In genomic region chrY:7343261-7343660, GRCh38 we compare ENCODE assay signal across 22 cellular contexts.
DNase-seq lines count a peak whose midpoint lies in the region; ATAC-seq and TF ChIP-seq lines count a peak whose summit lies in the region.
"Had no signal": no experiment of that assay in that cellular context is flagged by ENCODE, and none has a peak within 500 bp of the region (broad histone marks: within the 10 kb centered on the region; RNA-seq: fewer than 3 reads in every experiment).

No MANE protein-coding gene starts in this region.

- TF ChIP-seq CTCF in CD8-positive, alpha-beta T cell (IDR thresholded peaks at IDR 0.05): no peak
- TF ChIP-seq CTCF in A673 (conservative IDR thresholded peaks at IDR 0.05; ENCODE audit: low read depth, low read length) (no peak), Calu3 (IDR thresholded peaks at IDR 0.05; ENCODE audit: unreplicated experiment) (no peak)

- POLR2A ChIA-PET in CD8-positive, alpha-beta T cell (lab: Charles Lee): interaction anchor here (0.6 kb wide), 1 partner anchor 16 kb away, joined by 4 read pairs; no protein-coding TSS in a partner anchor
- POLR2A ChIA-PET in activated CD8-positive, alpha-beta T cell treated with anti-CD3 and anti-CD28 coated beads, Interleukin-2, amount 10 ng/mL, durations not matched to agents 7 days and 5 days (lab: Charles Lee): no interaction called here
- POLR2A ChIA-PET in A673 (lab: Charles Lee; ENCODE audit: low non-redundant PET): no interaction called here

- H3K4me1 Mint-ChIP-seq in activated CD8-positive, alpha-beta memory T cell treated with anti-CD3 and anti-CD28 coated beads, Interleukin-2, amount 10 ng/mL, durations not matched to agents 7 days and 5 days: peaks cover 39% of the 10 kb centered on the region
- peaks cover 48% of the 10 kb centered on the region for H3K4me1 Mint-ChIP-seq in CD8-positive, alpha-beta T cell (ENCODE audit: low read depth)
- peaks cover 44% of the 10 kb centered on the region for H3K4me1 Mint-ChIP-seq in activated CD8-positive, alpha-beta T cell treated with anti-CD3 and anti-CD28 coated beads, Interleukin-2, amount 10 ng/mL, durations not matched to agents 7 days and 5 days (ENCODE audit: low read depth)
- peaks cover 12 to 43% of the 10 kb centered on the region in 2 donors for H3K4me1 Mint-ChIP-seq in effector memory CD8-positive, alpha-beta T cell (ENCODE audit: low read depth in 2 of 2)
- H3K4me1 Mint-ChIP-seq in Calu3 (ENCODE audit: low read depth, unreplicated experiment): no peaks in the 10 kb centered on the region

- peaks cover 24% of the 10 kb centered on the region for H3K4me1 ChIP-seq in CD8-positive, alpha-beta T cell (ENCODE audit: insufficient read depth, low read length)
- H3K4me1 ChIP-seq in A673 (ENCODE audit: insufficient read depth, low read length, poor library complexity, severe bottlenecking): no peaks in the 10 kb centered on the region
- H3K4me1 ChIP-seq: BLaER1 had no signal

- peaks cover 27% of the 10 kb centered on the region for H3K36me3 Mint-ChIP-seq in activated CD8-positive, alpha-beta memory T cell treated with anti-CD3 and anti-CD28 coated beads, Interleukin-2, amount 10 ng/mL, durations not matched to agents 7 days and 5 days
- H3K36me3 Mint-ChIP-seq in CD8-positive, alpha-beta T cell: peaks cover 56% of the 10 kb centered on the region
- peaks cover 42% of the 10 kb centered on the region for H3K36me3 Mint-ChIP-seq in activated CD8-positive, alpha-beta T cell treated with anti-CD3 and anti-CD28 coated beads, Interleukin-2, amount 10 ng/mL, durations not matched to agents 7 days and 5 days (ENCODE audit: low read depth)
- H3K36me3 Mint-ChIP-seq in effector memory CD8-positive, alpha-beta T cell (ENCODE audit: insufficient read depth): peaks cover 30% of the 10 kb centered on the region
- no peaks in the 10 kb centered on the region for H3K36me3 Mint-ChIP-seq in Calu3 (ENCODE audit: insufficient read depth, unreplicated experiment)
- H3K36me3 Mint-ChIP-seq: naive B cell had no signal

- no peaks in the 10 kb centered on the region for H3K9me3 ChIP-seq in CD8-positive, alpha-beta T cell (ENCODE audit: low read length)
- no peaks in the 10 kb centered on the region for H3K9me3 ChIP-seq in A673 (ENCODE audit: low read depth, low read length, poor library complexity, severe bottlenecking)
- H3K9me3 ChIP-seq: BLaER1, heart left ventricle had no signal

- no peak for ATAC-seq in activated CD8-positive, alpha-beta memory T cell treated with anti-CD3 and anti-CD28 coated beads, Interleukin-2, amount 10 ng/mL, durations not matched to agents 7 days and 5 days
- ATAC-seq in CD8-positive, alpha-beta T cell: no peak
- ATAC-seq in activated CD8-positive, alpha-beta T cell treated with anti-CD3 and anti-CD28 coated beads, Interleukin-2, amount 10 ng/mL, durations not matched to agents 7 days and 5 days: no peak
- no peak for ATAC-seq in effector memory CD8-positive, alpha-beta T cell (replicated peaks)
- ATAC-seq: left colon had no signal

- BruUV-seq in A673 (replicated peaks; lab: Mats Ljungman, UMichigan): no TSS peak
- BruUV-seq in Calu3 (replicated peaks; lab: Mats Ljungman, UMichigan): no TSS peak

- intact Hi-C loops in CD8-positive, alpha-beta T cell (cut with DNase I, micrococcal nuclease): loop anchor here (5.0 to 10.0 kb wide), 2 partner anchors 71 to 378 kb away; no protein-coding TSS in a partner anchor
- intact Hi-C loops in A673 (cut with micrococcal nuclease; ENCODE audit: unreplicated experiment) (no loop called here), posterior vena cava (cut with DNase I) (no loop called here), Calu3 (cut with micrococcal nuclease; ENCODE audit: unreplicated experiment) (no loop called here)

- H3K4me3 Mint-ChIP-seq in activated CD8-positive, alpha-beta memory T cell treated with anti-CD3 and anti-CD28 coated beads, Interleukin-2, amount 10 ng/mL, durations not matched to agents 7 days and 5 days: no peak overlapping the region
- no peak overlapping the region for H3K4me3 Mint-ChIP-seq in CD8-positive, alpha-beta T cell
- H3K4me3 Mint-ChIP-seq in activated CD8-positive, alpha-beta T cell treated with anti-CD3 and anti-CD28 coated beads, Interleukin-2, amount 10 ng/mL, durations not matched to agents 7 days and 5 days: no peak overlapping the region
- H3K4me3 Mint-ChIP-seq in effector memory CD8-positive, alpha-beta T cell: no peak overlapping the region
- no peak overlapping the region for H3K4me3 Mint-ChIP-seq in Calu3 (ENCODE audit: low read depth, unreplicated experiment)
- H3K4me3 Mint-ChIP-seq: naive B cell had no signal

- no peaks in the 10 kb centered on the region for H3K9me3 Mint-ChIP-seq in activated CD8-positive, alpha-beta memory T cell treated with anti-CD3 and anti-CD28 coated beads, Interleukin-2, amount 10 ng/mL, durations not matched to agents 7 days and 5 days (ENCODE audit: low read depth)
- no peaks in the 10 kb centered on the region for H3K9me3 Mint-ChIP-seq in CD8-positive, alpha-beta T cell
- no peaks in the 10 kb centered on the region for H3K9me3 Mint-ChIP-seq in activated CD8-positive, alpha-beta T cell treated with anti-CD3 and anti-CD28 coated beads, Interleukin-2, amount 10 ng/mL, durations not matched to agents 7 days and 5 days (ENCODE audit: insufficient read depth)
- H3K9me3 Mint-ChIP-seq in effector memory CD8-positive, alpha-beta T cell: no peaks in the 10 kb centered on the region
- H3K9me3 Mint-ChIP-seq in Calu3 (ENCODE audit: low read depth, unreplicated experiment): no peaks in the 10 kb centered on the region
- H3K9me3 Mint-ChIP-seq: naive B cell had no signal

- no peaks in the 10 kb centered on the region for H3K27me3 Mint-ChIP-seq in activated CD8-positive, alpha-beta memory T cell treated with anti-CD3 and anti-CD28 coated beads, Interleukin-2, amount 10 ng/mL, durations not matched to agents 7 days and 5 days
- H3K27me3 Mint-ChIP-seq in CD8-positive, alpha-beta T cell (ENCODE audit: low read depth): no peaks in the 10 kb centered on the region
- no peaks in the 10 kb centered on the region for H3K27me3 Mint-ChIP-seq in activated CD8-positive, alpha-beta T cell treated with anti-CD3 and anti-CD28 coated beads, Interleukin-2, amount 10 ng/mL, durations not matched to agents 7 days and 5 days (ENCODE audit: low read depth)
- no peaks in the 10 kb centered on the region for H3K27me3 Mint-ChIP-seq in effector memory CD8-positive, alpha-beta T cell
- H3K27me3 Mint-ChIP-seq in Calu3 (ENCODE audit: unreplicated experiment): no peaks in the 10 kb centered on the region
- H3K27me3 Mint-ChIP-seq: naive B cell had no signal

- no peak overlapping the region for H3K4me3 ChIP-seq in CD8-positive, alpha-beta T cell (ENCODE audit: low read depth, low read length)
- no peak overlapping the region for H3K4me3 ChIP-seq in A673 (ENCODE audit: low read depth, low read length, poor library complexity, severe bottlenecking)
- H3K4me3 ChIP-seq: BLaER1, heart left ventricle, SK-N-MC had no signal

- H3K36me3 ChIP-seq in CD8-positive, alpha-beta T cell (ENCODE audit: insufficient read depth, low read length): no peaks in the 10 kb centered on the region
- H3K36me3 ChIP-seq in A673 (ENCODE audit: insufficient read depth, low read length, poor library complexity, severe bottlenecking): no peaks in the 10 kb centered on the region
- H3K36me3 ChIP-seq: BLaER1 had no signal

- H3K27me3 ChIP-seq in CD8-positive, alpha-beta T cell (ENCODE audit: insufficient read depth, low read length): no peaks in the 10 kb centered on the region
- H3K27me3 ChIP-seq in A673 (replicated peaks; ENCODE audit: insufficient read depth, low read depth, low read length, poor library complexity): no peaks in the 10 kb centered on the region
- H3K27me3 ChIP-seq: BLaER1, heart left ventricle had no signal

- H3K27ac ChIP-seq in CD8-positive, alpha-beta T cell (ENCODE audit: low read depth, low read length): no peak overlapping the region
- H3K27ac ChIP-seq in A673 (ENCODE audit: low read depth, low read length, poor library complexity, severe bottlenecking): no peak overlapping the region
- H3K27ac ChIP-seq: BLaER1, SK-N-MC had no signal

- peak overlapping the region; percentile 61 for H3K27ac Mint-ChIP-seq in activated CD8-positive, alpha-beta memory T cell treated with anti-CD3 and anti-CD28 coated beads, Interleukin-2, amount 10 ng/mL, durations not matched to agents 7 days and 5 days
- H3K27ac Mint-ChIP-seq in CD8-positive, alpha-beta T cell: peak overlapping the region; percentile 78
- peak overlapping the region; percentile 63 for H3K27ac Mint-ChIP-seq in activated CD8-positive, alpha-beta T cell treated with anti-CD3 and anti-CD28 coated beads, Interleukin-2, amount 10 ng/mL, durations not matched to agents 7 days and 5 days
- peak overlapping the region; percentile 23 to 63 for H3K27ac Mint-ChIP-seq in effector memory CD8-positive, alpha-beta T cell
- no peak overlapping the region for H3K27ac Mint-ChIP-seq in Calu3 (ENCODE audit: unreplicated experiment)

- CTCF ChIA-PET in activated CD8-positive, alpha-beta memory T cell treated with anti-CD3 and anti-CD28 coated beads, Interleukin-2, amount 10 ng/mL, durations not matched to agents 7 days and 5 days (lab: Charles Lee): no interaction called here
- CTCF ChIA-PET in CD8-positive, alpha-beta T cell (lab: Charles Lee): interaction anchor here (1.5 kb wide), 1 partner anchor 71 kb away, joined by 4 read pairs; no protein-coding TSS in a partner anchor
- CTCF ChIA-PET in activated CD8-positive, alpha-beta T cell treated with anti-CD3 and anti-CD28 coated beads, Interleukin-2, amount 10 ng/mL, durations not matched to agents 7 days and 5 days (lab: Charles Lee): no interaction called here
- CTCF ChIA-PET in A673 (lab: Charles Lee): no interaction called here
- CTCF ChIA-PET in Calu3 (lab: Charles Lee): no interaction called here

- no peak for DNase-seq in activated CD8-positive, alpha-beta memory T cell treated with anti-CD3 and anti-CD28 coated beads, Interleukin-2, amount 10 ng/mL, durations not matched to agents 7 days and 5 days
- no peak for DNase-seq in activated CD8-positive, alpha-beta memory T cell treated with anti-CD3 and anti-CD28 coated beads, Interleukin-2, amount 50 U/mL, for 48 hours
- DNase-seq in CD8-positive, alpha-beta T cell: no peak
- DNase-seq in activated CD8-positive, alpha-beta T cell treated with anti-CD3 and anti-CD28 coated beads, Interleukin-2, amount 10 ng/mL, durations not matched to agents 7 days and 5 days: no peak
- no peak for DNase-seq in effector memory CD8-positive, alpha-beta T cell
- DNase-seq in A673 (ENCODE audit: low spot score) (no peak), posterior vena cava (ENCODE audit: low spot score) (no peak), Calu3 (no peak)
- DNase-seq: ACHN; activated CD8-positive, alpha-beta memory T cell treated with anti-CD3 and anti-CD28 coated beads for 24 hours; cortex of kidney; H7; left colon; naive B cell; NCI-H1092 treated with DMSO at 0.1 percent for 48 hours; NCI-H2029; NCI-H2227 treated with DMSO at 0.1 percent for 48 hours; small intestine; T-helper 9 cell had no signal

Comparison
In these comparisons a context has a peak if more than half of its experiments do, and no peak if none do; other contexts are left out.
1. intact Hi-C loops: an anchor here in CD8-positive, alpha-beta T cell (5.0 to 10.0 kb wide); none called in A673, posterior vena cava and Calu3.